In genomic region chr19:46944918-46945628, GRCh38 we compare ENCODE assay signal across 8 cellular contexts.
DNase-seq lines count a peak whose midpoint lies in the region; ATAC-seq, FAIRE-seq and TF ChIP-seq lines count a peak whose summit lies in the region.

No MANE protein-coding gene starts in this region.

- H3K27ac ChIP-seq in SJCRH30 (peak overlapping the region; percentile 66), cardiac muscle cell (peak overlapping the region; percentile 91), psoas muscle (peak overlapping the region; percentile 88)

- DNase-seq in EL (peak; percentile 47), SJCRH30 (peak; percentile 89 to 93), cardiac muscle cell (ENCODE audit: low read depth in 1 of 2, low spot score in 1 of 2) (peak; percentile 62 to 87), psoas muscle (peak; percentile 74 to 87), RCC 7860 (ENCODE audit: low spot score) (no peak)
- no peak for DNase-seq in stimulated activated CD4-positive, alpha-beta T cell treated with anti-CD3 and anti-CD28 coated beads, Interleukin-2, amount 100 ng/mL, for 24 hours
- DNase-seq in central memory CD4-positive, alpha-beta T cell = no peak

- H3K4me1 ChIP-seq in SJCRH30 (peaks cover 21% of the 10 kb centered on the region), cardiac muscle cell (ENCODE audit: low read depth) (peaks cover 15% of the 10 kb centered on the region), psoas muscle (peaks cover 44% of the 10 kb centered on the region)

- peak; percentile 94 to 97 (median 95) for ATAC-seq in psoas muscle
- ATAC-seq in GM21390 (IDR thresholded peaks at IDR 0.05; ENCODE audit: unreplicated experiment) = no peak

- intact Hi-C loops in psoas muscle (cut with DNase I) = no loop called here

- H3K27me3 ChIP-seq in SJCRH30 = no peaks in the 10 kb centered on the region
- H3K27me3 ChIP-seq in cardiac muscle cell = no peaks in the 10 kb centered on the region
- no peaks in the 10 kb centered on the region for H3K27me3 ChIP-seq in psoas muscle (ENCODE audit: insufficient read depth in 3 of 3, low read length in 2 of 3)

- H3K9me3 ChIP-seq in SJCRH30 (replicated peaks) (no peaks in the 10 kb centered on the region), cardiac muscle cell (ENCODE audit: low read depth) (no peaks in the 10 kb centered on the region), psoas muscle (no peaks in the 10 kb centered on the region)

- H3K4me3 ChIP-seq in SJCRH30 (peak overlapping the region; percentile 36), cardiac muscle cell (no peak overlapping the region), psoas muscle (peak overlapping the region; percentile 51)

- FAIRE-seq in RCC 7860 (lab: Jason Lieb, UNC) = no peak

- 6 to 13% (median 7%) methylated on average over 7 of the region's 7 CpGs for WGBS in psoas muscle, 3 donors

- H3K36me3 ChIP-seq in SJCRH30 = peaks cover 14% of the 10 kb centered on the region
- H3K36me3 ChIP-seq in cardiac muscle cell = peaks cover 3% of the 10 kb centered on the region
- H3K36me3 ChIP-seq in psoas muscle (ENCODE audit: insufficient read depth in 1 of 2, low read depth in 1 of 2) = no peaks in the 10 kb centered on the region

- no peak for TF ChIP-seq CTCF in cardiac muscle cell (IDR thresholded peaks at IDR 0.05; ENCODE audit: low read depth, low read length)
- no peak for TF ChIP-seq CTCF in psoas muscle (IDR thresholded peaks at IDR 0.05)

Comparison
In these comparisons a context has a peak if more than half of its experiments do, and no peak if none do; other contexts are left out.
1. DNase-seq: peak in EL (single experiment), SJCRH30 (2 of 2), cardiac muscle cell (2 of 2) and psoas muscle (2 of 2); none in stimulated activated CD4-positive, alpha-beta T cell treated with anti-CD3 and anti-CD28 coated beads, Interleukin-2, amount 100 ng/mL, for 24 hours (0 of 2), RCC 7860 (single experiment) and central memory CD4-positive, alpha-beta T cell (single experiment).
2. Peak in every context shown above with its lines, with median percentiles within 50 percentile points of each other: H3K27ac ChIP-seq.